In genomic region chr2:44546469-44547127, GRCh38 we compare ENCODE assay signal across 1 cellular context.
TF ChIP-seq lines count a peak whose summit lies in the region.

No MANE protein-coding gene starts in this region.

TF ChIP-seq in SK-N-SH treated with all-trans-retinoic acid at 6 μM for 48 hours, 23 proteins besides CTCF, POLR2A, EP300 and RAD21 (continued from another document):
- no peak for TF ChIP-seq PPARA (CRISPR knock-in tag; IDR thresholded peaks at IDR 0.05; ENCODE audit: borderline replicate concordance)
- TF ChIP-seq ZNF8 (CRISPR knock-in tag; IDR thresholded peaks at IDR 0.05), result no peak
- no peak for TF ChIP-seq POU6F1 (CRISPR knock-in tag; IDR thresholded peaks at IDR 0.05; ENCODE audit: borderline replicate concordance, low read depth)
- TF ChIP-seq TOX (CRISPR knock-in tag; IDR thresholded peaks at IDR 0.05; ENCODE audit: borderline replicate concordance), result no peak
- no peak for TF ChIP-seq CSDC2 (CRISPR knock-in tag; IDR thresholded peaks at IDR 0.05)
TF ChIP-seq in SK-N-SH treated with all-trans-retinoic acid at 6 μM for 48 hours: peak in this region for 2.
